28 cellular contexts compared by ENCODE assay signal in the genomic region with DNA sequence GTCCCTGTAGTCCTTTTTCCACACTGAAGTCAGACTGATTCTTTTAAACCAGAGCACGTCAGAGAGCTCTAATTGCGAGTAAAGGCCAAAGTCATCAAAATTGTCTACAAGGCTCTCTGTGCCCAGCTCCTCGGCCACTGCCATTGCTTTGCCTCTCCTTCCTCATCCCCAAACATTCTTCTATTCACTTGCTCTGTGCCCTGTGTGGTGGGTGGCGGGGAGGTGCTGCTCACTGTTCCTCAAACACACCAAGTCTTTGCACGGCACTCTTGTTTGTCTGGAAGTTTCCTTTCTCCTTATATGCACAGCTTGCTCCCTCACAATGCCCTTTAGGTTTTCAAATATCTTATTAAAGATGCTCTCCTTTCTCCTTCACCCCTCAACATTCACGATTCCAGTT.
"Had no signal": no experiment of that assay in that cellular context is flagged by ENCODE, and none has a peak within 500 bp of the region (broad histone marks: within the 10 kb centered on the region; RNA-seq: fewer than 3 reads in every experiment).

No MANE protein-coding gene starts in this region.

- H3K27ac ChIP-seq: neural progenitor cell, pancreas, psoas muscle, right lobe of liver, sigmoid colon, suprapubic skin, testis, tibial artery, transverse colon, upper lobe of right lung, uterus had no signal

- DNase-seq: naive thymus-derived CD4-positive, alpha-beta T cell; natural killer cell; occipital lobe; pancreas; psoas muscle; right lobe of liver; sigmoid colon; small intestine; stimulated activated CD4-positive, alpha-beta T cell treated with anti-CD3 and anti-CD28 coated beads, Interleukin-15, amount 100 ng/mL, for 24 hours; stimulated activated CD4-positive, alpha-beta T cell treated with anti-CD3 and anti-CD28 coated beads, Interleukin-4, amount 100 ng/mL, for 1 hour; stimulated activated CD4-positive, alpha-beta T cell treated with anti-CD3 and anti-CD28 coated beads, Interleukin-4, amount 100 ng/mL, for 4 hours; stimulated activated CD8-positive, alpha-beta memory T cell treated with anti-CD3 and anti-CD28 coated beads, Interleukin-4, amount 100 ng/mL, for 48 hours; stimulated activated naive CD4-positive, alpha-beta T cell; stimulated activated naive CD8-positive, alpha-beta T cell treated with anti-CD3 and anti-CD28 coated beads, Interleukin-15, amount 100 ng/mL, for 72 hours; stimulated activated naive CD8-positive, alpha-beta T cell treated with anti-CD3 and anti-CD28 coated beads, Interleukin-15, Interleukin-2, amounts not matched to agents 100 U/mL and 50 U/mL, for 24 hours; substantia nigra; testis; tibial artery; transverse colon; upper lobe of right lung; uterus had no signal

- H3K36me3 ChIP-seq: neural progenitor cell, pancreas, right lobe of liver, sigmoid colon, suprapubic skin, tibial artery, transverse colon, upper lobe of right lung, uterus had no signal

- H3K4me3 Mint-ChIP-seq: naive thymus-derived CD4-positive, alpha-beta T cell; natural killer cell; nephron; neural progenitor cell; stimulated activated memory B cell treated with anti-CD40 and anti-IgM and Interleukin-4, amounts not matched to agents 10 μg/mL and 1 μg/mL and 100 μg/mL, for 72 hours; stimulated activated naive CD8-positive, alpha-beta T cell treated with anti-CD3 and anti-CD28 coated beads, Interleukin-15, amount 100 ng/mL, for 72 hours; type B pancreatic cell had no signal

- H3K4me1 Mint-ChIP-seq: natural killer cell; nephron; neural progenitor cell; stimulated activated memory B cell treated with anti-CD40 and anti-IgM and Interleukin-4, amounts not matched to agents 10 μg/mL and 1 μg/mL and 100 μg/mL, for 72 hours; stimulated activated naive CD8-positive, alpha-beta T cell treated with anti-CD3 and anti-CD28 coated beads, Interleukin-15, amount 100 ng/mL, for 72 hours had no signal

- H3K27ac Mint-ChIP-seq: naive thymus-derived CD4-positive, alpha-beta T cell; natural killer cell; nephron; neural progenitor cell; progenitor cell of endocrine pancreas; stimulated activated memory B cell treated with anti-CD40 and anti-IgM and Interleukin-4, amounts not matched to agents 10 μg/mL and 1 μg/mL and 100 μg/mL, for 72 hours; stimulated activated naive CD8-positive, alpha-beta T cell treated with anti-CD3 and anti-CD28 coated beads, Interleukin-15, amount 100 ng/mL, for 72 hours; type B pancreatic cell had no signal

- ATAC-seq: naive thymus-derived CD4-positive, alpha-beta T cell; natural killer cell; pancreas; psoas muscle; right cardiac atrium; right lobe of liver; stimulated activated memory B cell treated with anti-CD40 and anti-IgM and Interleukin-4, amounts not matched to agents 10 μg/mL and 1 μg/mL and 100 μg/mL, for 72 hours; stimulated activated naive CD8-positive, alpha-beta T cell treated with anti-CD3 and anti-CD28 coated beads, Interleukin-15, amount 100 ng/mL, for 72 hours; stimulated activated naive CD8-positive, alpha-beta T cell treated with anti-CD3 and anti-CD28 coated beads, Interleukin-15, Interleukin-2, amounts not matched to agents 100 U/mL and 50 U/mL, for 24 hours; upper lobe of right lung had no signal

- H3K27me3 ChIP-seq: neural progenitor cell, pancreas, right lobe of liver, sigmoid colon, suprapubic skin, testis, tibial artery, transverse colon, upper lobe of right lung, uterus had no signal

- H3K9me3 Mint-ChIP-seq: nephron; neural progenitor cell; stimulated activated memory B cell treated with anti-CD40 and anti-IgM and Interleukin-4, amounts not matched to agents 10 μg/mL and 1 μg/mL and 100 μg/mL, for 72 hours; type B pancreatic cell had no signal

- H3K4me2 ChIP-seq: neural progenitor cell had no signal

- H3K4me3 ChIP-seq: neural progenitor cell, pancreas, psoas muscle, right lobe of liver, sigmoid colon, suprapubic skin, testis, tibial artery, transverse colon, upper lobe of right lung, uterus had no signal

- H3K9ac ChIP-seq: neural progenitor cell had no signal

- H3K27me3 Mint-ChIP-seq: naive thymus-derived CD4-positive, alpha-beta T cell; progenitor cell of endocrine pancreas; stimulated activated memory B cell treated with anti-CD40 and anti-IgM and Interleukin-4, amounts not matched to agents 10 μg/mL and 1 μg/mL and 100 μg/mL, for 72 hours; stimulated activated naive CD8-positive, alpha-beta T cell treated with anti-CD3 and anti-CD28 coated beads, Interleukin-15, amount 100 ng/mL, for 72 hours; type B pancreatic cell had no signal

- H3K9me3 ChIP-seq: pancreas, psoas muscle, right lobe of liver, sigmoid colon, suprapubic skin, testis, tibial artery, transverse colon, upper lobe of right lung, uterus had no signal

- H3K36me3 Mint-ChIP-seq: naive thymus-derived CD4-positive, alpha-beta T cell; natural killer cell; neural progenitor cell; stimulated activated memory B cell treated with anti-CD40 and anti-IgM and Interleukin-4, amounts not matched to agents 10 μg/mL and 1 μg/mL and 100 μg/mL, for 72 hours; type B pancreatic cell had no signal

- H2AFZ ChIP-seq: neural progenitor cell had no signal

- H3K4me1 ChIP-seq: neural progenitor cell, pancreas, psoas muscle, right lobe of liver, sigmoid colon, suprapubic skin, testis, tibial artery, transverse colon, upper lobe of right lung, uterus had no signal
